10 cellular contexts compared by ENCODE assay signal in genomic region chr6:41439524-41440418, GRCh38.
DNase-seq lines count a peak whose midpoint lies in the region; ATAC-seq and TF ChIP-seq lines count a peak whose summit lies in the region.
"Had no signal": no experiment of that assay in that cellular context is flagged by ENCODE, and none has a peak within 500 bp of the region (broad histone marks: within the 10 kb centered on the region; RNA-seq: fewer than 3 reads in every experiment).

No MANE protein-coding gene starts in this region.

- DNase-seq in SIG-M5 (lab: John Stamatoyannopoulos, UW) (peak; percentile 41), endothelial cell (ENCODE audit: low spot score) (no peak), NCI-H2081 (lab: John Stamatoyannopoulos, UW) (no peak), HPDE6-E6E7 (ENCODE audit: extremely low spot score) (no peak)
- DNase-seq in naive thymus-derived CD8-positive, alpha-beta T cell = peak in 2 of 10 donors; percentile 22 to 41
- DNase-seq: activated effector memory CD4-positive, alpha-beta T cell treated with Interleukin-2 at 50 U/mL for 16 hours; left lung; NCI-H1417 had no signal

- POLR2A ChIA-PET in naive thymus-derived CD8-positive, alpha-beta T cell (lab: Charles Lee) = interaction anchor here (1.1 kb wide), 1 partner anchor 8 kb away, joined by 3 read pairs; no protein-coding TSS in a partner anchor

- H3K36me3 Mint-ChIP-seq in naive thymus-derived CD8-positive, alpha-beta T cell = no peaks in the 10 kb centered on the region
- no peaks in the 10 kb centered on the region for H3K36me3 Mint-ChIP-seq in endothelial cell (ENCODE audit: low read depth, unreplicated experiment)

- H3K27ac Mint-ChIP-seq in naive thymus-derived CD8-positive, alpha-beta T cell = peak overlapping the region in 9 of 10 donors; percentile 5 to 85 (median 53)
- no peak overlapping the region for H3K27ac Mint-ChIP-seq in endothelial cell (ENCODE audit: unreplicated experiment)

- ATAC-seq in GM18502 (IDR thresholded peaks at IDR 0.05; ENCODE audit: poor library complexity, unreplicated experiment) (peak; percentile 65), HG02678 (IDR thresholded peaks at IDR 0.05; ENCODE audit: unreplicated experiment) (peak; percentile 63)
- peak; percentile 72 to 84 for ATAC-seq in naive thymus-derived CD8-positive, alpha-beta T cell
- ATAC-seq: left lung had no signal

- peaks cover 8 to 13% (median 13%) of the 10 kb centered on the region in 5 donors for H3K27me3 Mint-ChIP-seq in naive thymus-derived CD8-positive, alpha-beta T cell
- H3K27me3 Mint-ChIP-seq in endothelial cell (ENCODE audit: unreplicated experiment) = peaks cover 14% of the 10 kb centered on the region

- no peak for TF ChIP-seq CTCF in endothelial cell (IDR thresholded peaks at IDR 0.05; ENCODE audit: unreplicated experiment)

- peak overlapping the region in 9 of 10 donors; percentile 31 to 90 (median 62) for H3K4me3 Mint-ChIP-seq in naive thymus-derived CD8-positive, alpha-beta T cell
- H3K4me3 Mint-ChIP-seq in endothelial cell (ENCODE audit: unreplicated experiment) = no peak overlapping the region

- no peaks in the 10 kb centered on the region for H3K9me3 Mint-ChIP-seq in naive thymus-derived CD8-positive, alpha-beta T cell
- H3K9me3 Mint-ChIP-seq in endothelial cell (ENCODE audit: unreplicated experiment) = no peaks in the 10 kb centered on the region

- peaks cover 41 to 56% (median 49%) of the 10 kb centered on the region in 4 donors for H3K4me1 Mint-ChIP-seq in naive thymus-derived CD8-positive, alpha-beta T cell
- peaks cover 13% of the 10 kb centered on the region for H3K4me1 Mint-ChIP-seq in endothelial cell (ENCODE audit: unreplicated experiment)
